13 cellular contexts compared by ENCODE assay signal in genomic region chr1:228178737-228179720, GRCh38. TPM values are rescaled to one million over a fixed set of nuclear protein-coding genes. Genes with fewer than 3 reads are reported as not detected.
A peak's percentile ranks its signal among the peaks of the same experiment; 100 is the strongest.
DNase-seq lines count a peak whose midpoint lies in the region; ATAC-seq, FAIRE-seq and TF ChIP-seq lines count a peak whose summit lies in the region.
"Had no signal": no experiment of that assay in that cellular context is flagged by ENCODE, and none has a peak within 500 bp of the region (broad histone marks: within the 10 kb centered on the region; RNA-seq: fewer than 3 reads in every experiment).

No MANE protein-coding gene starts in this region.

- TF ChIP-seq CTCF in natural killer cell (IDR thresholded peaks at IDR 0.05) (no peak), ovary (IDR thresholded peaks at IDR 0.05) (no peak), brain microvascular endothelial cell (IDR thresholded peaks at IDR 0.05; ENCODE audit: low read depth, low read length, missing control alignments) (no peak)

- DNase-seq in natural killer cell (no peak), ovary (peak; percentile 51 to 76 (median 62)), HTR-8/SVneo (ENCODE audit: insufficient read length, low spot score) (no peak), NCI-H446 treated with DMSO at 0.1 percent for 48 hours (lab: John Stamatoyannopoulos, UW) (no peak), brain microvascular endothelial cell (no peak)
- no peak for DNase-seq in natural killer cell treated with Interleukin-12 subunit alpha and Interleukin-12 subunit beta and Interleukin-15 and Interleukin-18, amount 100 ng/mL, for 72 hours (ENCODE audit: low spot score)
- DNase-seq: endodermal cell, Kasumi-1, NCI-H187, SJCRH30, WERI-Rb-1 had no signal

- FAIRE-seq in HTR-8/SVneo (lab: Jason Lieb, UNC): no peak

- H3K36me3 ChIP-seq in ovary (no peaks in the 10 kb centered on the region), brain microvascular endothelial cell (replicated peaks) (peaks cover 4% of the 10 kb centered on the region)
- H3K36me3 ChIP-seq: SJCRH30, WERI-Rb-1 had no signal

- peaks cover 19 to 21% of the 10 kb centered on the region in 2 donors for H3K4me1 Mint-ChIP-seq in natural killer cell
- H3K4me1 Mint-ChIP-seq in natural killer cell treated with Interleukin-12 subunit alpha and Interleukin-12 subunit beta and Interleukin-15 and Interleukin-18, amount 100 ng/mL, for 72 hours (ENCODE audit: low read depth in 2 of 2): peaks cover 0 to 5% of the 10 kb centered on the region in 2 donors
- peaks cover 21% of the 10 kb centered on the region for H3K4me1 Mint-ChIP-seq in dendritic cell treated with granulocyte-macrophage colony-stimulating factor and Interleukin-4, amounts not matched to agents 40 ng/mL and 50 ng/mL, for 4 days (ENCODE audit: low read depth)
- H3K4me1 Mint-ChIP-seq: endodermal cell had no signal

- peaks cover 3% of the 10 kb centered on the region for H3K4me1 ChIP-seq in ovary (ENCODE audit: insufficient read depth)
- H3K4me1 ChIP-seq: SJCRH30 had no signal

- peak overlapping the region; percentile 33 to 64 for H3K27ac Mint-ChIP-seq in natural killer cell
- H3K27ac Mint-ChIP-seq in natural killer cell treated with Interleukin-12 subunit alpha and Interleukin-12 subunit beta and Interleukin-15 and Interleukin-18, amount 100 ng/mL, for 72 hours: no peak overlapping the region
- peak overlapping the region; percentile 58 for H3K27ac Mint-ChIP-seq in dendritic cell treated with granulocyte-macrophage colony-stimulating factor and Interleukin-4, amounts not matched to agents 40 ng/mL and 50 ng/mL, for 4 days
- H3K27ac Mint-ChIP-seq: endodermal cell had no signal

- intact Hi-C loops in natural killer cell (cut with micrococcal nuclease) (no loop called here), ovary (cut with DNase I) (no loop called here)
- intact Hi-C loops in dendritic cell treated with granulocyte-macrophage colony-stimulating factor and Interleukin-4, amounts not matched to agents 40 ng/mL and 50 ng/mL, for 4 days (cut with micrococcal nuclease): no loop called here

- peak overlapping the region in 1 of 2 donors; percentile 66 for H3K27ac ChIP-seq in ovary
- H3K27ac ChIP-seq in brain microvascular endothelial cell: no peak overlapping the region
- H3K27ac ChIP-seq: SJCRH30, WERI-Rb-1 had no signal

- in situ Hi-C loops in brain microvascular endothelial cell (cut with HindIII; ENCODE audit: low pct_ligation_motif_present, low sequenced_read_pairs): no loop called here

- 6 to 21% (median 15%) methylated on average over 12 of the region's 12 CpGs for WGBS in ovary, 3 donors

- H3K9me3 ChIP-seq in ovary: no peaks in the 10 kb centered on the region
- H3K9me3 ChIP-seq: SJCRH30 had no signal

- no peaks in the 10 kb centered on the region for H3K9me3 Mint-ChIP-seq in natural killer cell
- no peaks in the 10 kb centered on the region for H3K9me3 Mint-ChIP-seq in natural killer cell treated with Interleukin-12 subunit alpha and Interleukin-12 subunit beta and Interleukin-15 and Interleukin-18, amount 100 ng/mL, for 72 hours
- no peaks in the 10 kb centered on the region for H3K9me3 Mint-ChIP-seq in dendritic cell treated with granulocyte-macrophage colony-stimulating factor and Interleukin-4, amounts not matched to agents 40 ng/mL and 50 ng/mL, for 4 days
- H3K9me3 Mint-ChIP-seq: endodermal cell had no signal

- ATAC-seq in natural killer cell: no peak
- no peak for ATAC-seq in natural killer cell treated with Interleukin-12 subunit alpha and Interleukin-12 subunit beta and Interleukin-15 and Interleukin-18, amount 100 ng/mL, for 72 hours
- no peak for ATAC-seq in HG03159 (IDR thresholded peaks at IDR 0.05; ENCODE audit: unreplicated experiment)

- H3K27me3 Mint-ChIP-seq in natural killer cell (ENCODE audit: low read depth in 2 of 2): no peaks in the 10 kb centered on the region
- H3K27me3 Mint-ChIP-seq in natural killer cell treated with Interleukin-12 subunit alpha and Interleukin-12 subunit beta and Interleukin-15 and Interleukin-18, amount 100 ng/mL, for 72 hours: no peaks in the 10 kb centered on the region
- H3K27me3 Mint-ChIP-seq in dendritic cell treated with granulocyte-macrophage colony-stimulating factor and Interleukin-4, amounts not matched to agents 40 ng/mL and 50 ng/mL, for 4 days: no peaks in the 10 kb centered on the region

- H3K36me3 Mint-ChIP-seq in natural killer cell: no peaks in the 10 kb centered on the region
- no peaks in the 10 kb centered on the region for H3K36me3 Mint-ChIP-seq in natural killer cell treated with Interleukin-12 subunit alpha and Interleukin-12 subunit beta and Interleukin-15 and Interleukin-18, amount 100 ng/mL, for 72 hours
- H3K36me3 Mint-ChIP-seq in dendritic cell treated with granulocyte-macrophage colony-stimulating factor and Interleukin-4, amounts not matched to agents 40 ng/mL and 50 ng/mL, for 4 days (ENCODE audit: low read depth): peaks cover 19% of the 10 kb centered on the region

- H3K4me3 Mint-ChIP-seq in natural killer cell: no peak overlapping the region
- H3K4me3 Mint-ChIP-seq in natural killer cell treated with Interleukin-12 subunit alpha and Interleukin-12 subunit beta and Interleukin-15 and Interleukin-18, amount 100 ng/mL, for 72 hours: no peak overlapping the region
- no peak overlapping the region for H3K4me3 Mint-ChIP-seq in dendritic cell treated with granulocyte-macrophage colony-stimulating factor and Interleukin-4, amounts not matched to agents 40 ng/mL and 50 ng/mL, for 4 days
- H3K4me3 Mint-ChIP-seq: endodermal cell had no signal

- no peak for TF ChIP-seq EP300 in ovary (IDR thresholded peaks at IDR 0.05)

- H3K4me3 ChIP-seq in ovary (no peak overlapping the region), brain microvascular endothelial cell (ENCODE audit: low read depth, low read length) (no peak overlapping the region)
- H3K4me3 ChIP-seq: SJCRH30 had no signal

- TF ChIP-seq POLR2A in ovary (IDR thresholded peaks at IDR 0.05): no peak

- H3K27me3 ChIP-seq in ovary: no peaks in the 10 kb centered on the region
- no peaks in the 10 kb centered on the region for H3K27me3 ChIP-seq in brain microvascular endothelial cell (replicated peaks)
- H3K27me3 ChIP-seq: SJCRH30 had no signal

RNA-seq across cellular contexts. Expression of gene IBA57, which starts 13.4 kb away (rescaled TPM):
- total RNA-seq in natural killer cell (10 to 100 TPM; 13.3 to 14.1 (median 13.8) TPM), ovary (10 to 100 TPM in 4 of 7 donors, 1 to 10 TPM in 3; 3.7 to 14.5 (median 11.1) TPM)
- 1 to 10 TPM; 6.8 to 7.9 TPM for total RNA-seq in natural killer cell treated with Interleukin-12 subunit alpha and Interleukin-12 subunit beta and Interleukin-15 and Interleukin-18, amount 100 ng/mL, for 72 hours
- 1 to 10 TPM; 2.8 to 5.8 TPM for polyA plus RNA-seq in ovary

RNA-seq across cellular contexts. Expression of gene OBSCN, which starts 28.8 kb away (rescaled TPM):
- total RNA-seq in natural killer cell: 10 to 100 TPM in 2 of 3 donors, 1 to 10 TPM in 1; 9.6 to 30.0 (median 14.3) TPM
- total RNA-seq in natural killer cell treated with Interleukin-12 subunit alpha and Interleukin-12 subunit beta and Interleukin-15 and Interleukin-18, amount 100 ng/mL, for 72 hours: 10 to 100 TPM in 1 of 2 donors, 1 to 10 TPM in 1; 6.4 to 12.3 TPM
- total RNA-seq in ovary: 10 to 100 TPM; 21.7 to 37.1 (median 29.9) TPM
- polyA plus RNA-seq in ovary: 10 to 100 TPM in 1 of 2 donors, 1 to 10 TPM in 1; 3.5 to 11.9 TPM

RNA-seq across cellular contexts. Expression of gene GJC2, which starts 29.3 kb away (rescaled TPM):
- 1 to 10 TPM; 1.0 to 2.2 (median 1.7) TPM for total RNA-seq in natural killer cell
- total RNA-seq in natural killer cell treated with Interleukin-12 subunit alpha and Interleukin-12 subunit beta and Interleukin-15 and Interleukin-18, amount 100 ng/mL, for 72 hours: 1 to 10 TPM; 2.1 to 2.2 TPM
- total RNA-seq in ovary: 10 to 100 TPM in 2 of 7 donors, 1 to 10 TPM in 5; 2.2 to 12.6 (median 8.0) TPM
- polyA plus RNA-seq in ovary: 1 to 10 TPM in 1 of 2 donors, under 1 TPM in 1; 0.18 to 2.3 TPM

RNA-seq across cellular contexts. Expression of gene GUK1, which starts 39.0 kb away (rescaled TPM):
- total RNA-seq in natural killer cell: 100 to 1,000 TPM; 292 to 313 (median 308) TPM
- total RNA-seq in natural killer cell treated with Interleukin-12 subunit alpha and Interleukin-12 subunit beta and Interleukin-15 and Interleukin-18, amount 100 ng/mL, for 72 hours: 100 to 1,000 TPM; 296 to 329 TPM
- 100 to 1,000 TPM; 129 to 256 (median 171) TPM for total RNA-seq in ovary
- polyA plus RNA-seq in ovary: 100 to 1,000 TPM in 1 of 2 donors, 10 to 100 TPM in 1; 17.7 to 228 TPM

Comparison
In these comparisons a context has a peak if more than half of its experiments do, and no peak if none do; other contexts are left out.
1. H3K27ac Mint-ChIP-seq: peak in natural killer cell (2 of 2) and dendritic cell treated with granulocyte-macrophage colony-stimulating factor and Interleukin-4, amounts not matched to agents 40 ng/mL and 50 ng/mL, for 4 days (single experiment); none in natural killer cell treated with Interleukin-12 subunit alpha and Interleukin-12 subunit beta and Interleukin-15 and Interleukin-18, amount 100 ng/mL, for 72 hours (0 of 2).
2. DNase-seq: peak in ovary (5 of 5); none in natural killer cell (single experiment), natural killer cell treated with Interleukin-12 subunit alpha and Interleukin-12 subunit beta and Interleukin-15 and Interleukin-18, amount 100 ng/mL, for 72 hours (single experiment), HTR-8/SVneo (single experiment), NCI-H446 treated with DMSO at 0.1 percent for 48 hours (single experiment) and brain microvascular endothelial cell (single experiment).